In the genomic region with DNA sequence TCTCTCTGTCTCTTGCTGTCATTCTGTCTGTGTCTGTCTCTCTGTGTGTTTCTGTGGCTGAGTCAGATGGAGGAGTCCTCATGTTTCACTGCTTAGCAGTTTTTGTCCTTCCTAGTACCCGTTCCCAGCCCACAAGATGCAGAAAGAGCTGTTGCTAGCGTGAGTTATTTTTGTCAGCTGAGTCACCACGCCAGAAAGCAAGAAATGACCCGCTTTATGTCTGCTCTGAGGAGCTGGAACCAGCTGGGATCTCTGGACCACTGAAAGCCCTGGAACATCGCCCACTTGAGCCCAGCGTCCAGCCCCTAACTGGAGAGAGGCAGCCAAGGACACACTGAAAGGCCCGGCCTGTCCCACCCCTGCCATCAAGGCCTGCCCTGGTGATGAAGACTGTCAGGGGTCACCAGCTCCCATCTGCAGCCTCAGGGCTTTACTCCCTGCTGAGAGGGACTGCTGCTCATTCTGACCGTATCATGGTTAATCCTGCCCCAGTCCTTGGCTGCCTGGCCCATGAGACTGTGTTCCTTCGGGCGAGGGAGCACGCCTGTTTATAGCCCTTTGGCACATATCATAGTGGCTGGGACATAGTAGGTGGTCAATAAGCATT, we compare ENCODE assay signal across 9 cellular contexts.
A peak's percentile ranks its signal among the peaks of the same experiment; 100 is the strongest.
DNase-seq lines count a peak whose midpoint lies in the region; ATAC-seq, FAIRE-seq and TF ChIP-seq lines count a peak whose summit lies in the region.
"Had no signal": no experiment of that assay in that cellular context is flagged by ENCODE, and none has a peak within 500 bp of the region (broad histone marks: within the 10 kb centered on the region; RNA-seq: fewer than 3 reads in every experiment).

No MANE protein-coding gene starts in this region.

- H3K9me3 ChIP-seq in uterus: no peaks in the 10 kb centered on the region

- peaks cover 5 to 7% of the 10 kb centered on the region in 2 donors for H3K4me1 ChIP-seq in uterus

- no peak for TF ChIP-seq POLR2A in uterus (IDR thresholded peaks at IDR 0.05)
- TF ChIP-seq POLR2A in GM12891 (IDR thresholded peaks at IDR 0.05; ENCODE audit: low read depth, low read length): no peak

- no peaks in the 10 kb centered on the region for H3K27me3 ChIP-seq in dorsolateral prefrontal cortex
- no peaks in the 10 kb centered on the region for H3K27me3 ChIP-seq in uterus

- no peak for FAIRE-seq in GM12891 (lab: Jason Lieb, UNC)

- TF ChIP-seq CTCF in dorsolateral prefrontal cortex (IDR thresholded peaks at IDR 0.05 in 54 of 56, conservative IDR thresholded peaks at IDR 0.05 in 2 of 56; ENCODE audit: low read depth in 1 of 56, partially characterized antibody in 56 of 56): peak in 1 of 56 donors; percentile 19
- TF ChIP-seq CTCF in uterus (IDR thresholded peaks at IDR 0.05): no peak

- H3K27ac ChIP-seq in dorsolateral prefrontal cortex (peak overlapping the region; percentile 17 to 95 (median 84)), uterus (peak overlapping the region; percentile 86 to 89)
- H3K27ac ChIP-seq: HL-60 had no signal

- no peaks in the 10 kb centered on the region for H3K36me3 ChIP-seq in uterus

- intact Hi-C loops in dorsolateral prefrontal cortex (cut with DNase I): loop anchor here (5.0 kb wide), 3 partner anchors 89 to 106 kb away; a partner anchor contains a TSS
- intact Hi-C loops in uterus (cut with DNase I; ENCODE audit: low total_unique reads): no loop called here

- DNase-seq in EL (peak; percentile 96), NCI-H226 (peak; percentile 87), dorsolateral prefrontal cortex (peak; percentile 36 to 86 (median 72)), middle frontal gyrus (ENCODE audit: extremely low spot score, low spot score) (peak; percentile 61), uterus (peak; percentile 78 to 85), GM12891 (ENCODE audit: insufficient read length, low spot score) (no peak)

- H3K4me3 ChIP-seq in dorsolateral prefrontal cortex (peak overlapping the region in 5 of 59 donors; percentile 7 to 29 (median 11)), uterus (no peak overlapping the region)

- ATAC-seq in HG03097 (IDR thresholded peaks at IDR 0.05; ENCODE audit: low FRiP score, unreplicated experiment) (no peak), GM19395 (IDR thresholded peaks at IDR 0.05; ENCODE audit: unreplicated experiment) (no peak)

TF ChIP-seq in GM12891, 5 proteins besides CTCF, POLR2A, EP300 and RAD21:
- TF ChIP-seq PAX5 (IDR thresholded peaks at IDR 0.05; ENCODE audit: insufficient read depth, low read length, severe bottlenecking) (no peak), POU2F2 (IDR thresholded peaks at IDR 0.05; ENCODE audit: low read depth, low read length) (no peak), SPI1 (IDR thresholded peaks at IDR 0.05; ENCODE audit: low read depth, low read length) (no peak), POLR2AphosphoS5 (IDR thresholded peaks at IDR 0.05; ENCODE audit: low read depth, low read length) (no peak), TAF1 (IDR thresholded peaks at IDR 0.05; ENCODE audit: low read depth, low read length) (no peak)
